ENCODE assay signal across 1 cellular context in genomic region chr2:84459028-84459943, GRCh38.
A peak's percentile ranks its signal among the peaks of the same experiment; 100 is the strongest.
TF ChIP-seq lines count a peak whose summit lies in the region.

SUCLG1 (minus strand) TSS chr2:84459280; CDS start chr2:84459269, 11 bp downstream.

TF ChIP-seq in A549, 52 proteins besides CTCF, POLR2A, EP300 and RAD21 (continued from another document):
- TF ChIP-seq ELK1 (IDR thresholded peaks at IDR 0.05; ENCODE audit: low read depth, low read length) (no peak), NPAS2 (CRISPR knock-in tag; IDR thresholded peaks at IDR 0.05; ENCODE audit: borderline replicate concordance) (no peak), PBX3 (IDR thresholded peaks at IDR 0.05) (no peak), JUNB (IDR thresholded peaks at IDR 0.05) (no peak), CHD4 (IDR thresholded peaks at IDR 0.05; ENCODE audit: borderline replicate concordance) (no peak), SREBF2 (IDR thresholded peaks at IDR 0.05) (no peak), CBX8 (IDR thresholded peaks at IDR 0.05) (no peak), FOXS1 (CRISPR knock-in tag; IDR thresholded peaks at IDR 0.05) (no peak), BCL3 (IDR thresholded peaks at IDR 0.05) (peak; percentile 16; the same call in 1 of the 3 replicates), EHMT2 (IDR thresholded peaks at IDR 0.05; ENCODE audit: low read depth) (no peak), KDM5A (IDR thresholded peaks at IDR 0.05) (peak; percentile 44; the same call in 1 of the 2 replicates), TFCP2L1 (CRISPR knock-in tag; IDR thresholded peaks at IDR 0.05) (no peak), FOSL2 (IDR thresholded peaks at IDR 0.05) (no peak), FOSL2 (CRISPR knock-in tag; IDR thresholded peaks at IDR 0.05) (no peak), BHLHE40 (IDR thresholded peaks at IDR 0.05; ENCODE audit: low read depth, low read length) (no peak), HOXB13 (CRISPR knock-in tag; IDR thresholded peaks at IDR 0.05; ENCODE audit: low read depth) (no peak), KDM1A (IDR thresholded peaks at IDR 0.05; ENCODE audit: low read depth) (no peak), HOXB5 (CRISPR knock-in tag; IDR thresholded peaks at IDR 0.05) (peak; percentile 63; the same call in 1 of the 2 replicates), HMGXB4 (CRISPR knock-in tag; IDR thresholded peaks at IDR 0.05; ENCODE audit: borderline replicate concordance) (no peak), HEYL (CRISPR knock-in tag; IDR thresholded peaks at IDR 0.05) (no peak), JUN (IDR thresholded peaks at IDR 0.05) (peak; percentile 98), MAFK (IDR thresholded peaks at IDR 0.05; ENCODE audit: partially characterized antibody) (no peak), HDAC2 (IDR thresholded peaks at IDR 0.05) (no peak), NFE2L2 (conservative IDR thresholded peaks at IDR 0.05; ENCODE audit: low read length) (no peak), PHF8 (IDR thresholded peaks at IDR 0.05; ENCODE audit: borderline replicate concordance, low read depth) (peak; percentile 93), USF2 (IDR thresholded peaks at IDR 0.05) (no peak), EHF (CRISPR knock-in tag; IDR thresholded peaks at IDR 0.05) (no peak), RNF2 (IDR thresholded peaks at IDR 0.05; ENCODE audit: borderline replicate concordance, low read depth) (no peak), FOSB (CRISPR knock-in tag; IDR thresholded peaks at IDR 0.05) (no peak), RARB (CRISPR knock-in tag; IDR thresholded peaks at IDR 0.05) (no peak), HOXA7 (CRISPR knock-in tag; IDR thresholded peaks at IDR 0.05) (no peak), MAX (IDR thresholded peaks at IDR 0.05) (peak; percentile 85), MAZ (IDR thresholded peaks at IDR 0.05; ENCODE audit: borderline replicate concordance, low read depth, low read length) (no peak), NR3C1 (IDR thresholded peaks at IDR 0.05) (no peak), ZFP36 (IDR thresholded peaks at IDR 0.05; ENCODE audit: borderline replicate concordance, partially characterized antibody) (no peak)
